ENCODE assay signal across 9 cellular contexts in the genomic region with DNA sequence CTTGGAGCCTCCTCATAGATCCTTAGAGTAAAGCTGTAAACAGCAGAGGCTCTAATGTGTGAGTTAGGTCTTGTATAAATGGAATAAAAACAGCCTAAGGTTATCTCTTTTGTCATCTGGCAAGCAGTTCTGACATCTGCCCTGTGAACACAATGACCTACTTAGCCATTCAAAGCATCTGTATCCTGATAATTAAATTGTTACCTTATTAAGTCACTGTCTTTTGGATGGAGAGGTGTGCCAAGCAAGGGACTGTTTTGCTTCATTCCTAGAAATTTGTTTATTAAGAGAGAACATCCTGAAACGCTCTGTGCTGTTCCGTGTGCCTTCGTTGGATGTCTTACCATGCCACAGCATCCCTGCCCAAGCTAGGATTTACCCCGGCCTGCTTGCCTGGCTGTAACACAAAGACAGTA. TPM values are rescaled to one million over a fixed set of nuclear protein-coding genes. Genes with fewer than 3 reads are reported as not detected.
DNase-seq lines count a peak whose midpoint lies in the region; ATAC-seq and TF ChIP-seq lines count a peak whose summit lies in the region.
"Had no signal": no experiment of that assay in that cellular context is flagged by ENCODE, and none has a peak within 500 bp of the region (broad histone marks: within the 10 kb centered on the region; RNA-seq: fewer than 3 reads in every experiment).

No MANE protein-coding gene starts in this region.

- TF ChIP-seq CTCF in LNCaP clone FGC (IDR thresholded peaks at IDR 0.05; ENCODE audit: control insufficient read depth, extremely low read depth, insufficient read depth), result no peak
- no peak for TF ChIP-seq CTCF in Peyer's patch (IDR thresholded peaks at IDR 0.05)
- no peak for TF ChIP-seq CTCF in body of pancreas (IDR thresholded peaks at IDR 0.05)

- no peak overlapping the region for H2AFZ ChIP-seq in neuron (ENCODE audit: low read depth, low read length)

- H3K27ac ChIP-seq in CD4-positive, alpha-beta memory T cell (ENCODE audit: low read depth, low read length), result no peak overlapping the region
- H3K27ac ChIP-seq in Peyer's patch, result no peak overlapping the region
- no peak overlapping the region for H3K27ac ChIP-seq in body of pancreas

- peaks cover 19 to 34% (median 28%) of the 10 kb centered on the region in 4 donors for H3K4me1 Mint-ChIP-seq in CD4-positive, alpha-beta memory T cell

- no peaks in the 10 kb centered on the region for H3K9me3 ChIP-seq in CD4-positive, alpha-beta memory T cell (ENCODE audit: control insufficient read depth in 1 of 2, low read length in 2 of 2)
- H3K9me3 ChIP-seq in neuron (ENCODE audit: low read length) (no peaks in the 10 kb centered on the region), Peyer's patch (no peaks in the 10 kb centered on the region), body of pancreas (no peaks in the 10 kb centered on the region)

- H3K27me3 Mint-ChIP-seq in CD4-positive, alpha-beta memory T cell, result no peaks in the 10 kb centered on the region

- no peak for DNase-seq in CD4-positive, alpha-beta memory T cell
- peak; percentile 56 for DNase-seq in LNCaP clone FGC (ENCODE audit: low read depth)
- peak; percentile 56 for DNase-seq in cerebellar cortex (ENCODE audit: low spot score)
- no peak for DNase-seq in GDM1 (lab: John Stamatoyannopoulos, UW)
- DNase-seq in Peyer's patch, result no peak
- no peak for DNase-seq in body of pancreas
- DNase-seq: NCI-H2081 had no signal

- POLR2A ChIA-PET in CD4-positive, alpha-beta memory T cell (lab: Charles Lee; ENCODE audit: partially characterized antibody), result interaction anchor here (3.0 kb wide), 1 partner anchor 14 kb away, joined by 31 read pairs; the partner anchor contains the start of gene THG1L

- H3K36me3 ChIP-seq in CD4-positive, alpha-beta memory T cell (ENCODE audit: insufficient read depth, low read length), result no peaks in the 10 kb centered on the region
- no peaks in the 10 kb centered on the region for H3K36me3 ChIP-seq in neuron (ENCODE audit: insufficient read depth, low read length)
- H3K36me3 ChIP-seq in Peyer's patch, result no peaks in the 10 kb centered on the region
- no peaks in the 10 kb centered on the region for H3K36me3 ChIP-seq in body of pancreas (replicated peaks in 1 of 2; ENCODE audit: insufficient read depth in 1 of 2, low read depth in 2 of 2)

- WGBS in body of pancreas, 2 donors, result 80 to 81% methylated on average over 4 of the region's 4 CpGs

- no peak for TF ChIP-seq POLR2A in Peyer's patch (IDR thresholded peaks at IDR 0.05)
- no peak for TF ChIP-seq POLR2A in body of pancreas (IDR thresholded peaks at IDR 0.05)

- H3K4me3 Mint-ChIP-seq in CD4-positive, alpha-beta memory T cell, result peak overlapping the region; percentile 91 to 98 (median 96)

- H3K27ac Mint-ChIP-seq in CD4-positive, alpha-beta memory T cell, result peak overlapping the region in 2 of 7 donors; percentile 14 to 25

- CTCF ChIA-PET in CD4-positive, alpha-beta memory T cell (lab: Charles Lee; ENCODE audit: partially characterized antibody), result interaction anchor here (1.2 to 5.1 kb wide), 4 partner anchors 9 to 416 kb away, joined by 3 to 101 read pairs (median 27); no protein-coding TSS in a partner anchor

- ATAC-seq in HG02938 (IDR thresholded peaks at IDR 0.05; ENCODE audit: unreplicated experiment) (no peak), body of pancreas (no peak)

- no peaks in the 10 kb centered on the region for H3K27me3 ChIP-seq in CD4-positive, alpha-beta memory T cell (ENCODE audit: insufficient read depth, low read length)
- H3K27me3 ChIP-seq in neuron (ENCODE audit: insufficient read depth, low read length) (no peaks in the 10 kb centered on the region), Peyer's patch (no peaks in the 10 kb centered on the region), body of pancreas (no peaks in the 10 kb centered on the region)

- no peak overlapping the region for H3K4me3 ChIP-seq in CD4-positive, alpha-beta memory T cell (ENCODE audit: low read length in 2 of 2)
- H3K4me3 ChIP-seq in LNCaP clone FGC (ENCODE audit: low read depth, low read length) (no peak overlapping the region), neuron (ENCODE audit: low read length) (peak overlapping the region; percentile 62), Peyer's patch (peak overlapping the region in 2 of 4 donors; percentile 83 to 88), body of pancreas (no peak overlapping the region)

- H3K36me3 Mint-ChIP-seq in CD4-positive, alpha-beta memory T cell, result peaks cover 0 to 4% of the 10 kb centered on the region in 2 donors

- intact Hi-C loops in CD4-positive, alpha-beta memory T cell (cut with micrococcal nuclease), result no loop called here
- intact Hi-C loops in body of pancreas (cut with DNase I), result no loop called here

- H3K4me1 ChIP-seq in CD4-positive, alpha-beta memory T cell (ENCODE audit: insufficient read depth, low read length), result peaks cover 18% of the 10 kb centered on the region
- peaks cover 18% of the 10 kb centered on the region for H3K4me1 ChIP-seq in neuron (ENCODE audit: insufficient read depth, low read length)
- peaks cover 0 to 21% (median 0%) of the 10 kb centered on the region in 4 donors for H3K4me1 ChIP-seq in Peyer's patch
- H3K4me1 ChIP-seq in body of pancreas, result peaks cover 18% of the 10 kb centered on the region

- no peaks in the 10 kb centered on the region for H3K9me3 Mint-ChIP-seq in CD4-positive, alpha-beta memory T cell

RNA-seq across cellular contexts. Expression of gene LSM11, which starts 1.5 kb away (rescaled TPM):
- total RNA-seq in CD4-positive, alpha-beta memory T cell, result 1 to 10 TPM; 4.4 to 4.8 TPM
- 1 to 10 TPM in 1 of 2 donors, under 1 TPM in 1; 0.57 to 1.0 TPM for polyA plus RNA-seq in CD4-positive, alpha-beta memory T cell
- total RNA-seq in Peyer's patch (1 to 10 TPM; 3.3 to 3.8 (median 3.6) TPM), body of pancreas (1 to 10 TPM; 1.3 to 3.6 TPM)

RNA-seq across cellular contexts. Expression of gene THG1L, which starts 13.8 kb away (rescaled TPM):
- 10 to 100 TPM in 1 of 2 experiments, 1 to 10 TPM in 1; 9.1 to 10.5 TPM for total RNA-seq in CD4-positive, alpha-beta memory T cell
- polyA plus RNA-seq in CD4-positive, alpha-beta memory T cell, result 1 to 10 TPM; 5.7 to 6.7 TPM
- total RNA-seq in Peyer's patch (10 to 100 TPM in 2 of 4 donors, 1 to 10 TPM in 2; 4.0 to 29.7 (median 8.9) TPM), body of pancreas (10 to 100 TPM in 1 of 2 donors, 1 to 10 TPM in 1; 4.4 to 12.5 TPM)

Comparison
In these comparisons a context has a peak if more than half of its experiments do, and no peak if none do; other contexts are left out.
1. DNase-seq: peak in LNCaP clone FGC (single experiment) and cerebellar cortex (single experiment); none in CD4-positive, alpha-beta memory T cell (0 of 5), GDM1 (single experiment), Peyer's patch (0 of 3) and body of pancreas (0 of 4).